ENCODE assay signal across 9 cellular contexts in genomic region chr10:1374501-1374900, GRCh38.
"Had no signal": no experiment of that assay in that cellular context is flagged by ENCODE, and none has a peak within 500 bp of the region (broad histone marks: within the 10 kb centered on the region; RNA-seq: fewer than 3 reads in every experiment).

No MANE protein-coding gene starts in this region.

- H3K4me3 ChIP-seq: prostate gland, right lobe of liver had no signal

- H3K27me3 ChIP-seq: right lobe of liver had no signal

- H3K27ac ChIP-seq: prostate gland, right lobe of liver, WERI-Rb-1 had no signal

- H3K9me3 ChIP-seq: prostate gland, right lobe of liver had no signal

- H3K36me3 ChIP-seq: prostate gland, right lobe of liver, WERI-Rb-1 had no signal

- H3K4me1 ChIP-seq: right lobe of liver had no signal

- ATAC-seq: stimulated activated naive CD8-positive, alpha-beta T cell treated with anti-CD3 and anti-CD28 coated beads, Interleukin-15, amount 100 ng/mL, for 72 hours had no signal

- DNase-seq: activated CD4-positive, alpha-beta T cell treated with anti-CD3 and anti-CD28 coated beads, Interleukin-2, amount 10 ng/mL, durations not matched to agents 24 days and 14 days; activated naive CD4-positive, alpha-beta T cell treated with anti-CD3 and anti-CD28 coated beads, Interleukin-2, amount 50 U/mL, for 16 hours; erythroblast; mesenchymal stem cell; occipital lobe; right lobe of liver; stimulated activated naive CD8-positive, alpha-beta T cell treated with anti-CD3 and anti-CD28 coated beads, Interleukin-15, amount 100 ng/mL, for 72 hours; WERI-Rb-1 had no signal
